In genomic region chr12:100077367-100077766, GRCh38 we compare ENCODE assay signal across 1 cellular context.
TF ChIP-seq lines count a peak whose summit lies in the region.

No MANE protein-coding gene starts in this region.

TF ChIP-seq in GM23338, 12 proteins besides CTCF, POLR2A, EP300 and RAD21 (continued from another document):
- no peak for TF ChIP-seq ZNF462 (CRISPR knock-in tag; IDR thresholded peaks at IDR 0.05)
